Comparison of ENCODE assay signal across 27 cellular contexts in the genomic region with DNA sequence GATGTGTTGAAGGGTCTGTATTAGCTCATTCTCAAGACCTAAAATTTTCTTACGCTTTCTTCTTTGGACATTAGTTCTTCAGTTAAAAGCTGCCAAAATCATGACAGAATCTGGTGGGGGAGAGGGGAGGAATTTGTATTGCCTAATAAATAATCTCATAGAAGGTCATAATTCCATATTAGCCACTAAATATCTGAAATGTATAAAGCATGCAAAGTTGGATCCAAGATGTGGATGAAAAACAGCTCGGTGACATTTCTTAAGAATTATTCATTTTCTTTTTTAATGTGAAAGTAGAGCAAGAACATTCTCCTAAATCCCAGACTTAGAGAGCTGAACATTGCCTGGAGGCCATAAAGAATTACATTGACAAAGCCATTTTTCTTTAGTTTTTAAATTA.
"Had no signal": no experiment of that assay in that cellular context is flagged by ENCODE, and none has a peak within 500 bp of the region (broad histone marks: within the 10 kb centered on the region; RNA-seq: fewer than 3 reads in every experiment).

No MANE protein-coding gene starts in this region.

- H3K4me3 ChIP-seq: ascending aorta, mucosa of descending colon, right lobe of liver, thoracic aorta, upper lobe of left lung had no signal

- H3K36me3 Mint-ChIP-seq: activated naive CD4-positive, alpha-beta T cell treated with anti-CD3 and anti-CD28 coated beads, Interleukin-2, amount 50 U/mL, for 24 hours; T-cell had no signal

- H3K27ac ChIP-seq: ascending aorta, brain microvascular endothelial cell, right lobe of liver, thoracic aorta, upper lobe of left lung, WERI-Rb-1 had no signal

- H3K9me3 Mint-ChIP-seq: activated naive CD4-positive, alpha-beta T cell treated with anti-CD3 and anti-CD28 coated beads, Interleukin-2, amount 50 U/mL, for 24 hours; dendritic cell treated with granulocyte-macrophage colony-stimulating factor and Interleukin-4, amounts not matched to agents 40 ng/mL and 50 ng/mL, for 4 days; T-cell; T-helper 2 cell treated with Interferon-gamma antibody and Interleukin-4, amounts not matched to agents 5 μg/mL and 100 μg/mL, for 36 hours had no signal

- H3K9me3 ChIP-seq: ascending aorta, mucosa of descending colon, right lobe of liver, thoracic aorta had no signal

- DNase-seq: activated CD4-positive, alpha-beta T cell treated with anti-CD3 and anti-CD28 coated beads, Interleukin-2, amount 50 U/mL, for 1 hour; activated CD4-positive, CD25-positive, alpha-beta regulatory T cell treated with anti-CD3 and anti-CD28 coated beads, Interleukin-2, amount 50 U/mL, for 72 hours; activated gamma-delta T cell treated with Interleukin-2 at 50 U/mL for 16 hours; activated T-cell treated with anti-CD3 and anti-CD28 coated beads, Interleukin-2, amount 50 U/mL, for 1 hour; brain microvascular endothelial cell; caudate nucleus; effector CD8-positive, alpha-beta T cell; erythroblast; glutamatergic neuron; hippocampal formation; left ventricle myocardium superior; mammary epithelial cell; mucosa of descending colon; posterior cingulate gyrus; right lobe of liver; small intestine; stimulated activated CD4-positive, alpha-beta T cell treated with anti-CD3 and anti-CD28 coated beads, Interleukin-15, amount 100 ng/mL, for 24 hours; stimulated activated CD8-positive, alpha-beta memory T cell treated with anti-CD3 and anti-CD28 coated beads, Interleukin-4, amount 100 ng/mL, for 48 hours; stimulated activated naive CD4-positive, alpha-beta T cell; T-cell; upper lobe of left lung; WERI-Rb-1 had no signal

- H3K27me3 Mint-ChIP-seq: activated naive CD4-positive, alpha-beta T cell treated with anti-CD3 and anti-CD28 coated beads, Interleukin-2, amount 50 U/mL, for 24 hours; dendritic cell treated with granulocyte-macrophage colony-stimulating factor and Interleukin-4, amounts not matched to agents 40 ng/mL and 50 ng/mL, for 4 days; T-cell had no signal

- H3K4me1 ChIP-seq: ascending aorta, right lobe of liver had no signal

- ATAC-seq: left ventricle myocardium superior, mucosa of descending colon, right lobe of liver, T-cell had no signal

- H3K36me3 ChIP-seq: ascending aorta, brain microvascular endothelial cell, right lobe of liver, thoracic aorta, upper lobe of left lung, WERI-Rb-1 had no signal

- H3K4me1 Mint-ChIP-seq: activated naive CD4-positive, alpha-beta T cell treated with anti-CD3 and anti-CD28 coated beads, Interleukin-2, amount 50 U/mL, for 24 hours; T-cell had no signal

- H3K27ac Mint-ChIP-seq: activated naive CD4-positive, alpha-beta T cell treated with anti-CD3 and anti-CD28 coated beads, Interleukin-2, amount 50 U/mL, for 24 hours; dendritic cell treated with granulocyte-macrophage colony-stimulating factor and Interleukin-4, amounts not matched to agents 40 ng/mL and 50 ng/mL, for 4 days; T-cell; T-helper 2 cell treated with Interferon-gamma antibody and Interleukin-4, amounts not matched to agents 5 μg/mL and 100 μg/mL, for 36 hours had no signal

- H3K4me3 Mint-ChIP-seq: activated naive CD4-positive, alpha-beta T cell treated with anti-CD3 and anti-CD28 coated beads, Interleukin-2, amount 50 U/mL, for 24 hours; dendritic cell treated with granulocyte-macrophage colony-stimulating factor and Interleukin-4, amounts not matched to agents 40 ng/mL and 50 ng/mL, for 4 days; T-cell; T-helper 2 cell treated with Interferon-gamma antibody and Interleukin-4, amounts not matched to agents 5 μg/mL and 100 μg/mL, for 36 hours had no signal

- H3K27me3 ChIP-seq: ascending aorta, brain microvascular endothelial cell, right lobe of liver, upper lobe of left lung had no signal
